7 cellular contexts compared by ENCODE assay signal in the genomic region with DNA sequence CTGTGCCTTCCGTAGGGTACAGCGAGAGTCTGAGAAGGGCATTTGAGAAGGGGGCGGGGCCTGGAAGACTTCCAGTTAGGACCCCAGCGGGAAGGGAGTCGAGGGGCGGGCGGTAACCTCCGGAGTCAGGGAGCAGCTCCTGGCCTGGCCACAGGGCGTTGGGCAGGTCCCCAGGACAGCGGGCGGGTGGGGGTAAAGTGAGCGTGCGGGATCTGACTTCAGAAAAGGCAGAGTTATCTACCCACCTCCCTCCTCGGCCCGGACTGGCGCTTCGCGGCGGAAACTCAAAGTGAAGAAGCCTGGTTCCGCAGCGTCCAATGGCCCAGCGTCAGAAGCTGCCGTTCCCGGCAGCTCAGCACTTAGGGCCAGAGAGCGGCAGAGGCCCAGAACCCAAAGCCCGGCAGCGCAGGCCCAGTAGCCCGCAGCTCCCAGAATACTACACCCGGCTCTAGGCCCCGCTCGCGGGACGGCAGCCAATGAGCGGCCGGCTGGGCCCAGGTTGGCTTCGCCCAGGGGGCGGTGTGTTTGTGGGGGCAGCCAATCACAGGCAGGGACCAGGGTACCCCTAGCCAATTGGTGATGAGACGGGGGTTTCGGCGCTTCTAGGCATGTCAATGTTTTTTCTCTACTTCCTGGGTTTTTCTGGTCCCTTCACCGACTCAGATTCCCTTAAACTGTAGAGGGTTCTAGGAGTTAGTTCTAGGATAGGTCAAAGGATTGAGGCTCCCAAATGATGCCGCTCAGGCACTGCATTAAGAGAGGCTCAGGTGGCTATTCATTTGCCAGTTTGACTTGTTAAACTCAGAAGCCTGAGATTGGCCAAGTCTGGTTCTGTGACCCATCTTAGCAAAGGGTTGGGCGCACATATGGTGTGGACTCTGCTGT. TPM values are rescaled to one million over a fixed set of nuclear protein-coding genes. Genes with fewer than 3 reads are reported as not detected.
DNase-seq lines count a peak whose midpoint lies in the region; ATAC-seq, FAIRE-seq and TF ChIP-seq lines count a peak whose summit lies in the region.

Gene TRIM68, minus strand, starts transcription at position 450 of the 885 bp plus-strand sequence. CDS start 2,727 bp downstream, outside the sequence.

- TF ChIP-seq CTCF in brain (conservative IDR thresholded peaks at IDR 0.05) (no peak), gastrocnemius medialis (IDR thresholded peaks at IDR 0.05 in 4 of 5, conservative IDR thresholded peaks at IDR 0.05 in 1 of 5) (peak in 2 of 5 experiments; percentile 11 to 26)

- H3K36me3 Mint-ChIP-seq in brain = peaks cover 12% of the 10 kb centered on the region

- H3K4me3 Mint-ChIP-seq in brain = peak within 1 kb of the TSS; percentile 90 to 98 (median 95)

- H3K4me3 ChIP-seq in gastrocnemius medialis = peak within 1 kb of the TSS; percentile 64 to 76 (median 72)

- H3K27ac ChIP-seq in gastrocnemius medialis = peak within 1 kb of the TSS; percentile 86 to 88 (median 87)

- H3K27me3 ChIP-seq in gastrocnemius medialis = no peaks in the 10 kb centered on the region

- ATAC-seq in HG02943 (IDR thresholded peaks at IDR 0.05; ENCODE audit: low read depth, unreplicated experiment) (peak; percentile 100), gastrocnemius medialis (peak; percentile 95 to 96)

- H3K9me3 Mint-ChIP-seq in brain = no peaks in the 10 kb centered on the region

- H3K4me1 ChIP-seq in gastrocnemius medialis = peaks cover 16 to 19% of the 10 kb centered on the region in 2 donors

- peaks cover 0 to 23% of the 10 kb centered on the region in 2 donors for H3K36me3 ChIP-seq in gastrocnemius medialis

- H3K27ac Mint-ChIP-seq in brain = peak within 1 kb of the TSS; percentile 86 to 97 (median 94)

- no peaks in the 10 kb centered on the region for H3K9me3 ChIP-seq in gastrocnemius medialis

- intact Hi-C loops in gastrocnemius medialis (cut with DNase I; ENCODE audit: low total_unique reads) = no loop called here

- FAIRE-seq in GM18507 (lab: Jason Lieb, UNC) = peak; percentile 99
- FAIRE-seq in TTC549 (lab: Jason Lieb, UNC) = peak; percentile 96

- TF ChIP-seq POLR2A in gastrocnemius medialis (IDR thresholded peaks at IDR 0.05) = peak; percentile 51 to 67

- in situ Hi-C loops in gastrocnemius medialis (cut with MboI; ENCODE audit: low sequenced_read_pairs in 4 of 4) = loop anchor here in 1 of 4 donors (25.0 kb wide), 1 partner anchor 771 kb away; the partner anchor contains the start of gene RHOG

- DNase-seq in GM18507 (ENCODE audit: extremely low spot score, insufficient read length, low read depth) = peak; percentile 87
- DNase-seq in NCI-H2081 treated with DMSO at 0.1 percent for 48 hours (lab: John Stamatoyannopoulos, UW) = peak; percentile 74
- DNase-seq in iPS DF 19.7 (ENCODE audit: low read depth, low spot score) = peak; percentile 69
- peak; percentile 93 to 95 for DNase-seq in gastrocnemius medialis

- H3K4me1 Mint-ChIP-seq in brain = peaks cover 27% of the 10 kb centered on the region

- peaks cover 18% of the 10 kb centered on the region for H3K27me3 Mint-ChIP-seq in brain

RNA-seq across cellular contexts. Expression of gene TRIM68, which starts in this region (rescaled TPM):
- 4.8 TPM for polyA plus RNA-seq in brain (ENCODE audit: insufficient read depth, low read depth, low replicate concordance)
- total RNA-seq in gastrocnemius medialis = 1 to 10 TPM; 5.8 to 6.3 (median 6.0) TPM

Comparison
In these comparisons a context has a peak if more than half of its experiments do, and no peak if none do; other contexts are left out.
1. Peak in every context shown above with its lines: DNase-seq, ATAC-seq, H3K4me3 ChIP-seq and H3K27ac ChIP-seq.